ENCODE assay signal across 8 cellular contexts in genomic region chr7:601573-602340, GRCh38.
DNase-seq lines count a peak whose midpoint lies in the region; ATAC-seq and TF ChIP-seq lines count a peak whose summit lies in the region.

No MANE protein-coding gene starts in this region.

- H4K20me1 ChIP-seq in GM23248 (ENCODE audit: insufficient read depth) (no peaks in the 10 kb centered on the region), neural progenitor cell (ENCODE audit: low read depth) (no peaks in the 10 kb centered on the region)

- no peaks in the 10 kb centered on the region for H3K9me2 ChIP-seq in GM23248 (ENCODE audit: insufficient read depth)

- H3K4me2 ChIP-seq in GM23248 (ENCODE audit: unreplicated experiment) = no peak overlapping the region
- no peak overlapping the region for H3K4me2 ChIP-seq in neural progenitor cell

- TF ChIP-seq CTCF in CD14-positive monocyte (IDR thresholded peaks at IDR 0.05) = no peak
- no peak for TF ChIP-seq CTCF in ascending aorta (IDR thresholded peaks at IDR 0.05)
- no peak for TF ChIP-seq CTCF in natural killer cell (IDR thresholded peaks at IDR 0.05)
- no peak for TF ChIP-seq CTCF in neural progenitor cell (IDR thresholded peaks at IDR 0.05)

- no peaks in the 10 kb centered on the region for H3F3A ChIP-seq in GM23248 (ENCODE audit: insufficient read depth)
- H3F3A ChIP-seq in neural progenitor cell (ENCODE audit: low read depth) = no peaks in the 10 kb centered on the region

- H3K27me3 Mint-ChIP-seq in CD14-positive monocyte (ENCODE audit: low read depth in 3 of 3) (peaks cover 2 to 9% (median 6%) of the 10 kb centered on the region in 3 donors), natural killer cell (ENCODE audit: low read depth in 2 of 2) (no peaks in the 10 kb centered on the region), neural progenitor cell (ENCODE audit: insufficient read depth, low read depth) (no peaks in the 10 kb centered on the region)

- peak overlapping the region; percentile 47 to 76 for H3K4me3 Mint-ChIP-seq in CD14-positive monocyte
- H3K4me3 Mint-ChIP-seq in natural killer cell = peak overlapping the region; percentile 61
- H3K4me3 Mint-ChIP-seq in neural progenitor cell = no peak overlapping the region

- 0 out of 2 replicates have a peak overlapping the region, but pooled peaks have one; percentile 25 for H3K9ac ChIP-seq in GM23248
- peak overlapping the region in 1 of 5 donors; percentile 48 for H3K9ac ChIP-seq in subcutaneous abdominal adipose tissue (ENCODE audit: low read length in 5 of 5)
- H3K9ac ChIP-seq in neural progenitor cell = no peak overlapping the region

- DNase-seq in CD14-positive monocyte (ENCODE audit: low spot score) (peak; percentile 86), GM23248 (peak; percentile 37), T-helper 22 cell (ENCODE audit: low read depth) (peak; percentile 78), ascending aorta (ENCODE audit: low spot score in 2 of 2) (peak; percentile 75 to 90), natural killer cell (peak; percentile 76), neural progenitor cell (ENCODE audit: low spot score) (no peak), SK-N-DZ (ENCODE audit: low spot score) (no peak)

- H3K36me3 Mint-ChIP-seq in CD14-positive monocyte (peaks cover 6 to 8% of the 10 kb centered on the region in 2 donors), natural killer cell (no peaks in the 10 kb centered on the region), neural progenitor cell (no peaks in the 10 kb centered on the region)

- H3K9me3 ChIP-seq in GM23248 (ENCODE audit: low read depth) = no peaks in the 10 kb centered on the region
- H3K9me3 ChIP-seq in ascending aorta = no peaks in the 10 kb centered on the region
- H3K9me3 ChIP-seq in subcutaneous abdominal adipose tissue (ENCODE audit: control insufficient read depth in 5 of 5, low read length in 5 of 5) = no peaks in the 10 kb centered on the region
- no peaks in the 10 kb centered on the region for H3K9me3 ChIP-seq in neural progenitor cell (ENCODE audit: low read depth)

- ATAC-seq in natural killer cell = peak; percentile 30 to 57 (median 56)

- H3K27ac ChIP-seq in GM23248 (no peak overlapping the region), ascending aorta (peak overlapping the region; percentile 98 to 99), subcutaneous abdominal adipose tissue (ENCODE audit: low read depth, low read length) (peak overlapping the region; percentile 70), neural progenitor cell (no peak overlapping the region)

- H3K27ac Mint-ChIP-seq in CD14-positive monocyte (peak overlapping the region; percentile 68 to 99 (median 98)), natural killer cell (peak overlapping the region; percentile 100), neural progenitor cell (no peak overlapping the region)

- intact Hi-C loops in CD14-positive monocyte (cut with micrococcal nuclease) = loop anchor here (5.0 to 10.0 kb wide), 3 partner anchors 123 to 356 kb away; partner anchors contain the start of genes DNAAF5 (in 1 of the 2), GET4 (in 1 of the 2) and PRKAR1B (in 1 of the 2)
- intact Hi-C loops in ascending aorta (cut with DNase I) = loop anchor here (2.0 to 10.0 kb wide), 7 partner anchors 59 to 933 kb away; partner anchors contain the start of gene MAFK
- intact Hi-C loops in natural killer cell (cut with micrococcal nuclease) = loop anchor here (5.0 kb wide), 2 partner anchors 134 to 321 kb away; no protein-coding TSS in a partner anchor

- no peaks in the 10 kb centered on the region for H3K79me2 ChIP-seq in GM23248 (ENCODE audit: insufficient read depth)
- no peaks in the 10 kb centered on the region for H3K79me2 ChIP-seq in neural progenitor cell (ENCODE audit: low read depth)

- 24 to 36% methylated on average over 21 to 39 of the region's 39 CpGs for WGBS in GM23248 (ENCODE audit: low coverage in 1 of 2, low lambda C conversion rate in 2 of 2, missing lambda C conversion rate in 2 of 2), 2 experiments

- in situ Hi-C loops in GM23248 (cut with MboI) = no loop called here

- H3K9me3 Mint-ChIP-seq in CD14-positive monocyte (peaks cover 0 to 24% (median 9%) of the 10 kb centered on the region in 7 donors), natural killer cell (no peaks in the 10 kb centered on the region), neural progenitor cell (no peaks in the 10 kb centered on the region)

- no peaks in the 10 kb centered on the region for H3K27me3 ChIP-seq in GM23248 (replicated peaks; ENCODE audit: insufficient read depth)
- no peaks in the 10 kb centered on the region for H3K27me3 ChIP-seq in ascending aorta
- no peaks in the 10 kb centered on the region for H3K27me3 ChIP-seq in subcutaneous abdominal adipose tissue (ENCODE audit: control insufficient read depth in 5 of 5, insufficient read depth in 4 of 5, low read length in 5 of 5)
- H3K27me3 ChIP-seq in neural progenitor cell = no peaks in the 10 kb centered on the region

- H3K4me3 ChIP-seq in GM23248 (no peak overlapping the region), ascending aorta (peak overlapping the region; percentile 28 to 42), subcutaneous abdominal adipose tissue (ENCODE audit: low read depth in 1 of 5, low read length in 5 of 5) (peak overlapping the region in 3 of 5 donors; percentile 4 to 22 (median 4)), neural progenitor cell (no peak overlapping the region)

- H3K4me1 ChIP-seq in GM23248 (ENCODE audit: insufficient read depth) (no peaks in the 10 kb centered on the region), ascending aorta (peaks cover 20 to 55% of the 10 kb centered on the region in 2 donors), subcutaneous abdominal adipose tissue (ENCODE audit: control insufficient read depth in 5 of 5, insufficient read depth in 5 of 5, low read length in 5 of 5) (peaks cover 0 to 44% (median 30%) of the 10 kb centered on the region in 5 donors), neural progenitor cell (no peaks in the 10 kb centered on the region)

- H3K36me3 ChIP-seq in GM23248 (ENCODE audit: low read depth) (no peaks in the 10 kb centered on the region), ascending aorta (no peaks in the 10 kb centered on the region), subcutaneous abdominal adipose tissue (ENCODE audit: control insufficient read depth in 5 of 5, insufficient read depth in 5 of 5, low read length in 5 of 5) (peaks cover 0 to 2% (median 0%) of the 10 kb centered on the region in 5 donors), neural progenitor cell (no peaks in the 10 kb centered on the region)

- peaks cover 42% of the 10 kb centered on the region for H3K4me1 Mint-ChIP-seq in CD14-positive monocyte
- H3K4me1 Mint-ChIP-seq in natural killer cell = peaks cover 24 to 43% of the 10 kb centered on the region in 2 donors
- H3K4me1 Mint-ChIP-seq in neural progenitor cell = peaks cover 17% of the 10 kb centered on the region

- peak overlapping the region; percentile 48; the same call in 1 of the 2 replicates for H2AFZ ChIP-seq in GM23248
- no peak overlapping the region for H2AFZ ChIP-seq in neural progenitor cell (replicated peaks)

Comparison
In these comparisons a context has a peak if more than half of its experiments do, and no peak if none do; other contexts are left out.
1. DNase-seq: peak in CD14-positive monocyte (single experiment), GM23248 (single experiment), T-helper 22 cell (single experiment), ascending aorta (2 of 2) and natural killer cell (single experiment); none in neural progenitor cell (single experiment) and SK-N-DZ (single experiment).
2. H3K27ac ChIP-seq: peak in ascending aorta (2 of 2) and subcutaneous abdominal adipose tissue (single experiment); none in GM23248 (single experiment) and neural progenitor cell (single experiment).
3. H3K4me3 ChIP-seq: peak in ascending aorta (2 of 2) and subcutaneous abdominal adipose tissue (3 of 5); none in GM23248 (single experiment) and neural progenitor cell (single experiment).